In the genomic region with DNA sequence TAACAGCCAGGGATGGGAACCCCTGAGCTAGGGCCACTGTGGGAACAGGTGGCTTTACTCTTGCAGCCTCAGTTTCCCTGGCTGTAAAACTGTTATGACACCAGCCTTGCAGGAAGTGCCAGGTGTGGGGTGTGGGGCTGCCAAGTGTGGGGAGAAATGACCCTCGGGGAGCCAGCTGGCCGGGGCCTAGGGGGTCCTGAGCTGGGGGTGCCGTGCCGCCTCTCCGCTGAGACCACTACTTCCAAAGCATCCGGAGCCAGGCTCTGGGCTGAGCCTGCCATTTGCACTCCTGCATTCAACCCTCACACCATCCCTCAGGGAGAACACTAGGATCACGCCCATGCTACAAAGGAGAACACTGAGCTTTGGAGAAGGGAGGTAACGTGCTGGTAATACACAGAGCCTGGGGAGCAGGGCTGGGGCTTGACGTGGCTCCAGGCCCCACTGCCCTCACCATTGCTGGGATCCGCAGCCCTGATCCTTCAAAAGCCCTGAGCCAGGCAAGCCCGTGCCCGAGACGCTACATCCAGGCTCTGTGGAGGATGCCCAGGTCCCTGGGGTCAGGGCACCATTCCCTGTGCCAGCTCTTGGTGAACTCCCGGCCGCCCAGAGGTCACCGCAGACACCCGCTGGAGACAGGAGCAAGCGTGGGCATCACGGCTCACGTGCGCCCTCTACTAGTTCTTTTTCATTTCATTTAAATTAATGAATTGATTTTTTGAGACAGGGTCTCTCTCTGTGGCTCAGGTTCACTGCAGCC, we compare ENCODE assay signal across 1 cellular context.
TF ChIP-seq lines count a peak whose summit lies in the region.

No MANE protein-coding gene starts in this region.

TF ChIP-seq in HepG2, 621 proteins besides CTCF, POLR2A, EP300 and RAD21 (continued from another document and continues in another):
- TF ChIP-seq EEA1 (CRISPR knock-in tag; IDR thresholded peaks at IDR 0.05; ENCODE audit: borderline replicate concordance) (no peak), ZNF619 (CRISPR knock-in tag; IDR thresholded peaks at IDR 0.05) (no peak; the same call in 1 of the 2 replicates), KDM2A (CRISPR knock-in tag; IDR thresholded peaks at IDR 0.05; ENCODE audit: borderline replicate concordance, low read depth) (peak; percentile 33; the same call in 1 of the 2 replicates), JDP2 (CRISPR knock-in tag; IDR thresholded peaks at IDR 0.05; ENCODE audit: borderline replicate concordance) (no peak), MEIS1 (CRISPR knock-in tag; IDR thresholded peaks at IDR 0.05; ENCODE audit: borderline replicate concordance) (no peak), SMARCE1 (IDR thresholded peaks at IDR 0.05; ENCODE audit: borderline replicate concordance) (no peak), YEATS4 (CRISPR knock-in tag; IDR thresholded peaks at IDR 0.05; ENCODE audit: borderline replicate concordance) (no peak), ZNF550 (CRISPR knock-in tag; IDR thresholded peaks at IDR 0.05; ENCODE audit: borderline replicate concordance) (no peak), MEF2D (CRISPR knock-in tag; IDR thresholded peaks at IDR 0.05) (no peak), ZFAT (CRISPR knock-in tag; conservative IDR thresholded peaks at IDR 0.05) (no peak), ZSCAN21 (CRISPR knock-in tag; IDR thresholded peaks at IDR 0.05; ENCODE audit: borderline replicate concordance) (no peak), ZFP62 (CRISPR knock-in tag; IDR thresholded peaks at IDR 0.05) (no peak), CCAR2 (optimal IDR thresholded peaks at IDR 0.05; ENCODE audit: low read depth, low read length) (no peak), TOPORS (CRISPR knock-in tag; IDR thresholded peaks at IDR 0.05) (no peak), ZNF12 (CRISPR knock-in tag; IDR thresholded peaks at IDR 0.05) (no peak), TEAD2 (CRISPR knock-in tag; IDR thresholded peaks at IDR 0.05) (no peak), FOXO1 (CRISPR knock-in tag; IDR thresholded peaks at IDR 0.05) (no peak), AKAP8 (CRISPR knock-in tag; IDR thresholded peaks at IDR 0.05) (no peak), SMARCC2 (IDR thresholded peaks at IDR 0.05) (no peak), ERF (CRISPR knock-in tag; IDR thresholded peaks at IDR 0.05) (no peak), RBM39 (IDR thresholded peaks at IDR 0.05; ENCODE audit: low read depth, low read length, poor library complexity, severe bottlenecking) (no peak), TARDBP (CRISPR knock-in tag; IDR thresholded peaks at IDR 0.05) (no peak), YEATS2 (CRISPR knock-in tag; IDR thresholded peaks at IDR 0.05; ENCODE audit: borderline replicate concordance) (no peak), ARNT2 (CRISPR knock-in tag; IDR thresholded peaks at IDR 0.05; ENCODE audit: low read depth) (no peak), TBX3 (IDR thresholded peaks at IDR 0.05; ENCODE audit: borderline replicate concordance) (no peak), NCOR1 (IDR thresholded peaks at IDR 0.05; ENCODE audit: borderline replicate concordance, low read length) (no peak)
- TF ChIP-seq, protein P1, sequence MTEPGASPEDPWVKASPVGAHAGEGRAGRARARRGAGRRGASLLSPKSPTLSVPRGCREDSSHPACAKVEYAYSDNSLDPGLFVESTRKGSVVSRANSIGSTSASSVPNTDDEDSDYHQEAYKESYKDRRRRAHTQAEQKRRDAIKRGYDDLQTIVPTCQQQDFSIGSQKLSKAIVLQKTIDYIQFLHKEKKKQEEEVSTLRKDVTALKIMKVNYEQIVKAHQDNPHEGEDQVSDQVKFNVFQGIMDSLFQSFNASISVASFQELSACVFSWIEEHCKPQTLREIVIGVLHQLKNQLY (CRISPR knock-in tag; IDR thresholded peaks at IDR 0.05) = no peak
- TF ChIP-seq, protein P2, sequence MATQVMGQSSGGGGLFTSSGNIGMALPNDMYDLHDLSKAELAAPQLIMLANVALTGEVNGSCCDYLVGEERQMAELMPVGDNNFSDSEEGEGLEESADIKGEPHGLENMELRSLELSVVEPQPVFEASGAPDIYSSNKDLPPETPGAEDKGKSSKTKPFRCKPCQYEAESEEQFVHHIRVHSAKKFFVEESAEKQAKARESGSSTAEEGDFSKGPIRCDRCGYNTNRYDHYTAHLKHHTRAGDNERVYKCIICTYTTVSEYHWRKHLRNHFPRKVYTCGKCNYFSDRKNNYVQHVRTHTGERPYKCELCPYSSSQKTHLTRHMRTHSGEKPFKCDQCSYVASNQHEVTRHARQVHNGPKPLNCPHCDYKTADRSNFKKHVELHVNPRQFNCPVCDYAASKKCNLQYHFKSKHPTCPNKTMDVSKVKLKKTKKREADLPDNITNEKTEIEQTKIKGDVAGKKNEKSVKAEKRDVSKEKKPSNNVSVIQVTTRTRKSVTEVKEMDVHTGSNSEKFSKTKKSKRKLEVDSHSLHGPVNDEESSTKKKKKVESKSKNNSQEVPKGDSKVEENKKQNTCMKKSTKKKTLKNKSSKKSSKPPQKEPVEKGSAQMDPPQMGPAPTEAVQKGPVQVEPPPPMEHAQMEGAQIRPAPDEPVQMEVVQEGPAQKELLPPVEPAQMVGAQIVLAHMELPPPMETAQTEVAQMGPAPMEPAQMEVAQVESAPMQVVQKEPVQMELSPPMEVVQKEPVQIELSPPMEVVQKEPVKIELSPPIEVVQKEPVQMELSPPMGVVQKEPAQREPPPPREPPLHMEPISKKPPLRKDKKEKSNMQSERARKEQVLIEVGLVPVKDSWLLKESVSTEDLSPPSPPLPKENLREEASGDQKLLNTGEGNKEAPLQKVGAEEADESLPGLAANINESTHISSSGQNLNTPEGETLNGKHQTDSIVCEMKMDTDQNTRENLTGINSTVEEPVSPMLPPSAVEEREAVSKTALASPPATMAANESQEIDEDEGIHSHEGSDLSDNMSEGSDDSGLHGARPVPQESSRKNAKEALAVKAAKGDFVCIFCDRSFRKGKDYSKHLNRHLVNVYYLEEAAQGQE (IDR thresholded peaks at IDR 0.05; ENCODE audit: borderline replicate concordance in 1 of 2, low read depth in 1 of 2, low read length in 2 of 2) = no peak
- TF ChIP-seq, protein P3, sequence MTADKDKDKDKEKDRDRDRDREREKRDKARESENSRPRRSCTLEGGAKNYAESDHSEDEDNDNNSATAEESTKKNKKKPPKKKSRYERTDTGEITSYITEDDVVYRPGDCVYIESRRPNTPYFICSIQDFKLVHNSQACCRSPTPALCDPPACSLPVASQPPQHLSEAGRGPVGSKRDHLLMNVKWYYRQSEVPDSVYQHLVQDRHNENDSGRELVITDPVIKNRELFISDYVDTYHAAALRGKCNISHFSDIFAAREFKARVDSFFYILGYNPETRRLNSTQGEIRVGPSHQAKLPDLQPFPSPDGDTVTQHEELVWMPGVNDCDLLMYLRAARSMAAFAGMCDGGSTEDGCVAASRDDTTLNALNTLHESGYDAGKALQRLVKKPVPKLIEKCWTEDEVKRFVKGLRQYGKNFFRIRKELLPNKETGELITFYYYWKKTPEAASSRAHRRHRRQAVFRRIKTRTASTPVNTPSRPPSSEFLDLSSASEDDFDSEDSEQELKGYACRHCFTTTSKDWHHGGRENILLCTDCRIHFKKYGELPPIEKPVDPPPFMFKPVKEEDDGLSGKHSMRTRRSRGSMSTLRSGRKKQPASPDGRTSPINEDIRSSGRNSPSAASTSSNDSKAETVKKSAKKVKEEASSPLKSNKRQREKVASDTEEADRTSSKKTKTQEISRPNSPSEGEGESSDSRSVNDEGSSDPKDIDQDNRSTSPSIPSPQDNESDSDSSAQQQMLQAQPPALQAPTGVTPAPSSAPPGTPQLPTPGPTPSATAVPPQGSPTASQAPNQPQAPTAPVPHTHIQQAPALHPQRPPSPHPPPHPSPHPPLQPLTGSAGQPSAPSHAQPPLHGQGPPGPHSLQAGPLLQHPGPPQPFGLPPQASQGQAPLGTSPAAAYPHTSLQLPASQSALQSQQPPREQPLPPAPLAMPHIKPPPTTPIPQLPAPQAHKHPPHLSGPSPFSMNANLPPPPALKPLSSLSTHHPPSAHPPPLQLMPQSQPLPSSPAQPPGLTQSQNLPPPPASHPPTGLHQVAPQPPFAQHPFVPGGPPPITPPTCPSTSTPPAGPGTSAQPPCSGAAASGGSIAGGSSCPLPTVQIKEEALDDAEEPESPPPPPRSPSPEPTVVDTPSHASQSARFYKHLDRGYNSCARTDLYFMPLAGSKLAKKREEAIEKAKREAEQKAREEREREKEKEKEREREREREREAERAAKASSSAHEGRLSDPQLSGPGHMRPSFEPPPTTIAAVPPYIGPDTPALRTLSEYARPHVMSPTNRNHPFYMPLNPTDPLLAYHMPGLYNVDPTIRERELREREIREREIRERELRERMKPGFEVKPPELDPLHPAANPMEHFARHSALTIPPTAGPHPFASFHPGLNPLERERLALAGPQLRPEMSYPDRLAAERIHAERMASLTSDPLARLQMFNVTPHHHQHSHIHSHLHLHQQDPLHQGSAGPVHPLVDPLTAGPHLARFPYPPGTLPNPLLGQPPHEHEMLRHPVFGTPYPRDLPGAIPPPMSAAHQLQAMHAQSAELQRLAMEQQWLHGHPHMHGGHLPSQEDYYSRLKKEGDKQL (CRISPR knock-in tag; IDR thresholded peaks at IDR 0.05; ENCODE audit: low read depth) = no peak
- TF ChIP-seq, protein P4, sequence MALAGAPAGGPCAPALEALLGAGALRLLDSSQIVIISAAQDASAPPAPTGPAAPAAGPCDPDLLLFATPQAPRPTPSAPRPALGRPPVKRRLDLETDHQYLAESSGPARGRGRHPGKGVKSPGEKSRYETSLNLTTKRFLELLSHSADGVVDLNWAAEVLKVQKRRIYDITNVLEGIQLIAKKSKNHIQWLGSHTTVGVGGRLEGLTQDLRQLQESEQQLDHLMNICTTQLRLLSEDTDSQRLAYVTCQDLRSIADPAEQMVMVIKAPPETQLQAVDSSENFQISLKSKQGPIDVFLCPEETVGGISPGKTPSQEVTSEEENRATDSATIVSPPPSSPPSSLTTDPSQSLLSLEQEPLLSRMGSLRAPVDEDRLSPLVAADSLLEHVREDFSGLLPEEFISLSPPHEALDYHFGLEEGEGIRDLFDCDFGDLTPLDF (CRISPR knock-in tag; IDR thresholded peaks at IDR 0.05) = no peak
- TF ChIP-seq, protein P5, sequence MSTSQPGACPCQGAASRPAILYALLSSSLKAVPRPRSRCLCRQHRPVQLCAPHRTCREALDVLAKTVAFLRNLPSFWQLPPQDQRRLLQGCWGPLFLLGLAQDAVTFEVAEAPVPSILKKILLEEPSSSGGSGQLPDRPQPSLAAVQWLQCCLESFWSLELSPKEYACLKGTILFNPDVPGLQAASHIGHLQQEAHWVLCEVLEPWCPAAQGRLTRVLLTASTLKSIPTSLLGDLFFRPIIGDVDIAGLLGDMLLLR (CRISPR knock-in tag; IDR thresholded peaks at IDR 0.05) = no peak
- TF ChIP-seq, protein P6, sequence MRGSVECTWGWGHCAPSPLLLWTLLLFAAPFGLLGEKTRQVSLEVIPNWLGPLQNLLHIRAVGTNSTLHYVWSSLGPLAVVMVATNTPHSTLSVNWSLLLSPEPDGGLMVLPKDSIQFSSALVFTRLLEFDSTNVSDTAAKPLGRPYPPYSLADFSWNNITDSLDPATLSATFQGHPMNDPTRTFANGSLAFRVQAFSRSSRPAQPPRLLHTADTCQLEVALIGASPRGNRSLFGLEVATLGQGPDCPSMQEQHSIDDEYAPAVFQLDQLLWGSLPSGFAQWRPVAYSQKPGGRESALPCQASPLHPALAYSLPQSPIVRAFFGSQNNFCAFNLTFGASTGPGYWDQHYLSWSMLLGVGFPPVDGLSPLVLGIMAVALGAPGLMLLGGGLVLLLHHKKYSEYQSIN (CRISPR knock-in tag; IDR thresholded peaks at IDR 0.05; ENCODE audit: borderline replicate concordance) = no peak
- TF ChIP-seq, protein P7, sequence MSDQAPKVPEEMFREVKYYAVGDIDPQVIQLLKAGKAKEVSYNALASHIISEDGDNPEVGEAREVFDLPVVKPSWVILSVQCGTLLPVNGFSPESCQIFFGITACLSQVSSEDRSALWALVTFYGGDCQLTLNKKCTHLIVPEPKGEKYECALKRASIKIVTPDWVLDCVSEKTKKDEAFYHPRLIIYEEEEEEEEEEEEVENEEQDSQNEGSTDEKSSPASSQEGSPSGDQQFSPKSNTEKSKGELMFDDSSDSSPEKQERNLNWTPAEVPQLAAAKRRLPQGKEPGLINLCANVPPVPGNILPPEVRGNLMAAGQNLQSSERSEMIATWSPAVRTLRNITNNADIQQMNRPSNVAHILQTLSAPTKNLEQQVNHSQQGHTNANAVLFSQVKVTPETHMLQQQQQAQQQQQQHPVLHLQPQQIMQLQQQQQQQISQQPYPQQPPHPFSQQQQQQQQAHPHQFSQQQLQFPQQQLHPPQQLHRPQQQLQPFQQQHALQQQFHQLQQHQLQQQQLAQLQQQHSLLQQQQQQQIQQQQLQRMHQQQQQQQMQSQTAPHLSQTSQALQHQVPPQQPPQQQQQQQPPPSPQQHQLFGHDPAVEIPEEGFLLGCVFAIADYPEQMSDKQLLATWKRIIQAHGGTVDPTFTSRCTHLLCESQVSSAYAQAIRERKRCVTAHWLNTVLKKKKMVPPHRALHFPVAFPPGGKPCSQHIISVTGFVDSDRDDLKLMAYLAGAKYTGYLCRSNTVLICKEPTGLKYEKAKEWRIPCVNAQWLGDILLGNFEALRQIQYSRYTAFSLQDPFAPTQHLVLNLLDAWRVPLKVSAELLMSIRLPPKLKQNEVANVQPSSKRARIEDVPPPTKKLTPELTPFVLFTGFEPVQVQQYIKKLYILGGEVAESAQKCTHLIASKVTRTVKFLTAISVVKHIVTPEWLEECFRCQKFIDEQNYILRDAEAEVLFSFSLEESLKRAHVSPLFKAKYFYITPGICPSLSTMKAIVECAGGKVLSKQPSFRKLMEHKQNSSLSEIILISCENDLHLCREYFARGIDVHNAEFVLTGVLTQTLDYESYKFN (CRISPR knock-in tag; conservative IDR thresholded peaks at IDR 0.05) = no peak
- TF ChIP-seq, protein P8, sequence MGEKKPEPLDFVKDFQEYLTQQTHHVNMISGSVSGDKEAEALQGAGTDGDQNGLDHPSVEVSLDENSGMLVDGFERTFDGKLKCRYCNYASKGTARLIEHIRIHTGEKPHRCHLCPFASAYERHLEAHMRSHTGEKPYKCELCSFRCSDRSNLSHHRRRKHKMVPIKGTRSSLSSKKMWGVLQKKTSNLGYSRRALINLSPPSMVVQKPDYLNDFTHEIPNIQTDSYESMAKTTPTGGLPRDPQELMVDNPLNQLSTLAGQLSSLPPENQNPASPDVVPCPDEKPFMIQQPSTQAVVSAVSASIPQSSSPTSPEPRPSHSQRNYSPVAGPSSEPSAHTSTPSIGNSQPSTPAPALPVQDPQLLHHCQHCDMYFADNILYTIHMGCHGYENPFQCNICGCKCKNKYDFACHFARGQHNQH (CRISPR knock-in tag; IDR thresholded peaks at IDR 0.05) = no peak
- TF ChIP-seq, protein P9, sequence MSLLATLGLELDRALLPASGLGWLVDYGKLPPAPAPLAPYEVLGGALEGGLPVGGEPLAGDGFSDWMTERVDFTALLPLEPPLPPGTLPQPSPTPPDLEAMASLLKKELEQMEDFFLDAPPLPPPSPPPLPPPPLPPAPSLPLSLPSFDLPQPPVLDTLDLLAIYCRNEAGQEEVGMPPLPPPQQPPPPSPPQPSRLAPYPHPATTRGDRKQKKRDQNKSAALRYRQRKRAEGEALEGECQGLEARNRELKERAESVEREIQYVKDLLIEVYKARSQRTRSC (CRISPR knock-in tag; IDR thresholded peaks at IDR 0.05; ENCODE audit: low read depth) = no peak
- TF ChIP-seq, protein P10, sequence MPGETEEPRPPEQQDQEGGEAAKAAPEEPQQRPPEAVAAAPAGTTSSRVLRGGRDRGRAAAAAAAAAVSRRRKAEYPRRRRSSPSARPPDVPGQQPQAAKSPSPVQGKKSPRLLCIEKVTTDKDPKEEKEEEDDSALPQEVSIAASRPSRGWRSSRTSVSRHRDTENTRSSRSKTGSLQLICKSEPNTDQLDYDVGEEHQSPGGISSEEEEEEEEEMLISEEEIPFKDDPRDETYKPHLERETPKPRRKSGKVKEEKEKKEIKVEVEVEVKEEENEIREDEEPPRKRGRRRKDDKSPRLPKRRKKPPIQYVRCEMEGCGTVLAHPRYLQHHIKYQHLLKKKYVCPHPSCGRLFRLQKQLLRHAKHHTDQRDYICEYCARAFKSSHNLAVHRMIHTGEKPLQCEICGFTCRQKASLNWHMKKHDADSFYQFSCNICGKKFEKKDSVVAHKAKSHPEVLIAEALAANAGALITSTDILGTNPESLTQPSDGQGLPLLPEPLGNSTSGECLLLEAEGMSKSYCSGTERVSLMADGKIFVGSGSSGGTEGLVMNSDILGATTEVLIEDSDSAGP (CRISPR knock-in tag; IDR thresholded peaks at IDR 0.05; ENCODE audit: borderline replicate concordance) = peak; percentile 61; the same call in 1 of the 2 replicates
